ENCODE assay signal across 25 cellular contexts in the genomic region with DNA sequence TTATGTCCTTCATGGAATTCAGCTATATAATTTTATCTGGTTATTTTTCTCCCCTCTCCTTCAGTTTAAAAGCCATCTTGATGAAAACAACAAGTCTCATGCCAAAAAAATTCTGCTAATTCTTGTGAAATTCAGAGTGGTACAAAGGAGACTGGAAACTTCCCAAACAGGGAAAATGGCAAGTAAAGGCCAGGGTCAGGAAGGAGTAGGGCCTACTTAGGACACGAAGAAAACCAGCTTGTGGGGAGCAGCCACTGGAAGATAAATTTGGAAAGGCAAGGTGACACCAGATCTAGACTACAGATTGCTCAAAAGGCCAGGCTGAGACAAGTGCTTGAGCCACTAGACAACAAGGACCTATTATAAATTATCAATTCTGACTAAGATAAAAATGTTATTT. TPM values are rescaled to one million over a fixed set of nuclear protein-coding genes. Genes with fewer than 3 reads are reported as not detected.
DNase-seq lines count a peak whose midpoint lies in the region; ATAC-seq and TF ChIP-seq lines count a peak whose summit lies in the region.
"Had no signal": no experiment of that assay in that cellular context is flagged by ENCODE, and none has a peak within 500 bp of the region (broad histone marks: within the 10 kb centered on the region; RNA-seq: fewer than 3 reads in every experiment).

No MANE protein-coding gene starts in this region.

- no peaks in the 10 kb centered on the region for H3K9me3 ChIP-seq in PC-9 (ENCODE audit: insufficient read depth, low read depth)
- H3K9me3 ChIP-seq: gastrocnemius medialis, right atrium auricular region, thyroid gland had no signal

- CTCF ChIA-PET in activated naive CD4-positive, alpha-beta T cell treated with anti-CD3 and anti-CD28 coated beads, Interleukin-2, amount 10 ng/mL, durations not matched to agents 7 days and 5 days (lab: Charles Lee): interaction anchor here (1.1 to 1.7 kb wide), 2 partner anchors 65 to 108 kb away, joined by 4 read pairs; no protein-coding TSS in a partner anchor
- CTCF ChIA-PET in PC-9 (lab: Charles Lee): no interaction called here

- peak overlapping the region; percentile 68 for H3K27ac ChIP-seq in PC-9
- H3K27ac ChIP-seq: gastrocnemius medialis, right atrium auricular region, thyroid gland had no signal

- H3K27me3 Mint-ChIP-seq in activated naive CD4-positive, alpha-beta T cell treated with anti-CD3 and anti-CD28 coated beads, Interleukin-2, amount 50 U/mL, for 24 hours: no peaks in the 10 kb centered on the region
- no peaks in the 10 kb centered on the region for H3K27me3 Mint-ChIP-seq in activated naive CD4-positive, alpha-beta T cell treated with anti-CD3 and anti-CD28 coated beads, Interleukin-2, amount 10 ng/mL, durations not matched to agents 7 days and 5 days
- H3K27me3 Mint-ChIP-seq in stimulated activated naive CD8-positive, alpha-beta T cell treated with anti-CD3 and anti-CD28 coated beads, Interleukin-15, amount 100 ng/mL, for 72 hours: no peaks in the 10 kb centered on the region
- H3K27me3 Mint-ChIP-seq: CD4-positive, CD25-positive, alpha-beta regulatory T cell; naive thymus-derived CD4-positive, alpha-beta T cell had no signal

- no peak for TF ChIP-seq CTCF in PC-9 (conservative IDR thresholded peaks at IDR 0.05)

- no peak overlapping the region for H2AFZ ChIP-seq in PC-9

- H3K4me3 ChIP-seq in PC-9: no peak overlapping the region
- H3K4me3 ChIP-seq: gastrocnemius medialis, right atrium auricular region, thyroid gland had no signal

- peaks cover 31% of the 10 kb centered on the region for H3K4me1 Mint-ChIP-seq in activated naive CD4-positive, alpha-beta T cell treated with anti-CD3 and anti-CD28 coated beads, Interleukin-2, amount 50 U/mL, for 24 hours
- peaks cover 19% of the 10 kb centered on the region for H3K4me1 Mint-ChIP-seq in activated naive CD4-positive, alpha-beta T cell treated with anti-CD3 and anti-CD28 coated beads, Interleukin-2, amount 10 ng/mL, durations not matched to agents 7 days and 5 days
- peaks cover 50% of the 10 kb centered on the region for H3K4me1 Mint-ChIP-seq in stimulated activated naive CD8-positive, alpha-beta T cell treated with anti-CD3 and anti-CD28 coated beads, Interleukin-15, amount 100 ng/mL, for 72 hours

- no peaks in the 10 kb centered on the region for H4K20me1 ChIP-seq in PC-9 (ENCODE audit: insufficient read depth)

- peaks cover 32% of the 10 kb centered on the region for H3K79me2 ChIP-seq in PC-9 (ENCODE audit: low read depth)

- H3K9me3 Mint-ChIP-seq in activated naive CD4-positive, alpha-beta T cell treated with anti-CD3 and anti-CD28 coated beads, Interleukin-2, amount 50 U/mL, for 24 hours: no peaks in the 10 kb centered on the region
- H3K9me3 Mint-ChIP-seq in activated naive CD4-positive, alpha-beta T cell treated with anti-CD3 and anti-CD28 coated beads, Interleukin-2, amount 10 ng/mL, durations not matched to agents 7 days and 5 days: no peaks in the 10 kb centered on the region
- H3K9me3 Mint-ChIP-seq in stimulated activated naive CD8-positive, alpha-beta T cell treated with anti-CD3 and anti-CD28 coated beads, Interleukin-15, amount 100 ng/mL, for 72 hours: no peaks in the 10 kb centered on the region
- H3K9me3 Mint-ChIP-seq: CD4-positive, CD25-positive, alpha-beta regulatory T cell; HFFc6; naive thymus-derived CD4-positive, alpha-beta T cell had no signal

- peak overlapping the region; percentile 37 for H3K4me2 ChIP-seq in PC-9

- peaks cover 30% of the 10 kb centered on the region for H3F3A ChIP-seq in PC-9 (ENCODE audit: insufficient read depth, low read depth)

- intact Hi-C loops in PC-9 (cut with micrococcal nuclease; ENCODE audit: unreplicated experiment): no loop called here

- no TSS peak for BruUV-seq in PC-9 (replicated peaks; lab: Mats Ljungman, UMichigan)

- H3K27ac Mint-ChIP-seq in activated naive CD4-positive, alpha-beta T cell treated with anti-CD3 and anti-CD28 coated beads, Interleukin-2, amount 50 U/mL, for 24 hours: peak overlapping the region; percentile 80
- no peak overlapping the region for H3K27ac Mint-ChIP-seq in activated naive CD4-positive, alpha-beta T cell treated with anti-CD3 and anti-CD28 coated beads, Interleukin-2, amount 10 ng/mL, durations not matched to agents 7 days and 5 days
- H3K27ac Mint-ChIP-seq in stimulated activated naive CD8-positive, alpha-beta T cell treated with anti-CD3 and anti-CD28 coated beads, Interleukin-15, amount 100 ng/mL, for 72 hours: peak overlapping the region; percentile 69 to 83
- H3K27ac Mint-ChIP-seq: HFFc6 had no signal

- no peak for ATAC-seq in stimulated activated naive CD8-positive, alpha-beta T cell treated with anti-CD3 and anti-CD28 coated beads, Interleukin-15, amount 100 ng/mL, for 72 hours
- ATAC-seq in GM21447 (IDR thresholded peaks at IDR 0.05; ENCODE audit: unreplicated experiment): no peak
- ATAC-seq in HG02798 (IDR thresholded peaks at IDR 0.05; ENCODE audit: poor library complexity, unreplicated experiment): no peak
- ATAC-seq: gastrocnemius medialis; naive thymus-derived CD4-positive, alpha-beta T cell had no signal

- no peaks in the 10 kb centered on the region for H3K36me3 ChIP-seq in PC-9 (ENCODE audit: low read depth)
- H3K36me3 ChIP-seq: gastrocnemius medialis, right atrium auricular region, thyroid gland had no signal

- peaks cover 13% of the 10 kb centered on the region for H3K36me3 Mint-ChIP-seq in activated naive CD4-positive, alpha-beta T cell treated with anti-CD3 and anti-CD28 coated beads, Interleukin-2, amount 50 U/mL, for 24 hours
- H3K36me3 Mint-ChIP-seq in activated naive CD4-positive, alpha-beta T cell treated with anti-CD3 and anti-CD28 coated beads, Interleukin-2, amount 10 ng/mL, durations not matched to agents 7 days and 5 days: peaks cover 1% of the 10 kb centered on the region
- H3K36me3 Mint-ChIP-seq: CD4-positive, CD25-positive, alpha-beta regulatory T cell had no signal

- no peaks in the 10 kb centered on the region for H3K27me3 ChIP-seq in PC-9 (ENCODE audit: insufficient read depth, low read depth)
- H3K27me3 ChIP-seq: gastrocnemius medialis, right atrium auricular region, thyroid gland had no signal

- H3K9me2 ChIP-seq in PC-9 (ENCODE audit: insufficient read depth): no peaks in the 10 kb centered on the region

- H3K4me3 Mint-ChIP-seq in activated naive CD4-positive, alpha-beta T cell treated with anti-CD3 and anti-CD28 coated beads, Interleukin-2, amount 50 U/mL, for 24 hours: peak overlapping the region; percentile 43
- no peak overlapping the region for H3K4me3 Mint-ChIP-seq in activated naive CD4-positive, alpha-beta T cell treated with anti-CD3 and anti-CD28 coated beads, Interleukin-2, amount 10 ng/mL, durations not matched to agents 7 days and 5 days
- peak overlapping the region; percentile 29 to 70 for H3K4me3 Mint-ChIP-seq in stimulated activated naive CD8-positive, alpha-beta T cell treated with anti-CD3 and anti-CD28 coated beads, Interleukin-15, amount 100 ng/mL, for 72 hours
- H3K4me3 Mint-ChIP-seq: HFFc6 had no signal

- no peak for DNase-seq in activated naive CD4-positive, alpha-beta T cell treated with anti-CD3 and anti-CD28 coated beads, Interleukin-2, amount 10 ng/mL, durations not matched to agents 7 days and 5 days
- DNase-seq in PC-9 (no peak), epidermal melanocyte (ENCODE audit: insufficient read length, low spot score) (peak; percentile 17)
- no peak for DNase-seq in stimulated activated naive CD8-positive, alpha-beta T cell treated with anti-CD3 and anti-CD28 coated beads, Interleukin-15, amount 100 ng/mL, for 72 hours
- DNase-seq in activated effector memory CD4-positive, alpha-beta T cell treated with anti-CD3 and anti-CD28 coated beads, Interleukin-2, amount 50 U/mL, for 16 hours: no peak
- DNase-seq: amygdala; caudate nucleus; CD4-positive, CD25-positive, alpha-beta regulatory T cell; erythroblast; gastrocnemius medialis; HFFc6; IMR-90; kidney; naive thymus-derived CD4-positive, alpha-beta T cell; NCI-H1436; NCI-H526 treated with DMSO at 0.1 percent for 48 hours; SHP77; stimulated activated CD4-positive, alpha-beta T cell treated with anti-CD3 and anti-CD28 coated beads, Interleukin-15, amount 100 ng/mL, for 24 hours; thyroid gland had no signal

- H3K4me1 ChIP-seq in PC-9 (replicated peaks; ENCODE audit: insufficient read depth): peaks cover 28% of the 10 kb centered on the region
- H3K4me1 ChIP-seq: gastrocnemius medialis had no signal

- POLR2A ChIA-PET in PC-9 (lab: Charles Lee; ENCODE audit: unreplicated experiment): no interaction called here

RNA-seq across cellular contexts. Expression of a gene that starts 6.4 kb away (rescaled TPM):
- 51.4 and 70.8 TPM in 2 replicates for total RNA-seq in PC-9 (2021)
- total RNA-seq: HFFc6, IMR-90 had no signal

RNA-seq across cellular contexts. Expression of a gene that starts 11.5 kb away (rescaled TPM):
- 99.9 and 117 TPM in 2 replicates for total RNA-seq in PC-9 (2021)

RNA-seq across cellular contexts. Expression of a gene that starts 13.4 kb away (rescaled TPM):
- total RNA-seq in PC-9 (2021): 34.8 and 43.2 TPM in 2 replicates

RNA-seq across cellular contexts. Expression of a gene that starts 37.3 kb away (rescaled TPM):
- 0.46 and 0.65 TPM in 2 replicates for total RNA-seq in PC-9 (2021)
- total RNA-seq: dermis microvascular lymphatic vessel endothelial cell, HFFc6, IMR-90, osteocyte had no signal

RNA-seq across cellular contexts. Expression of a gene that starts 56.9 kb away (rescaled TPM):
- total RNA-seq in PC-9 (2021): 8.8 and 9.0 TPM in 2 replicates
- total RNA-seq: CD4-positive, CD25-positive, alpha-beta regulatory T cell; gastrocnemius medialis; naive thymus-derived CD4-positive, alpha-beta T cell; osteocyte had no signal
